ENCODE assay signal across 6 cellular contexts in the genomic region with DNA sequence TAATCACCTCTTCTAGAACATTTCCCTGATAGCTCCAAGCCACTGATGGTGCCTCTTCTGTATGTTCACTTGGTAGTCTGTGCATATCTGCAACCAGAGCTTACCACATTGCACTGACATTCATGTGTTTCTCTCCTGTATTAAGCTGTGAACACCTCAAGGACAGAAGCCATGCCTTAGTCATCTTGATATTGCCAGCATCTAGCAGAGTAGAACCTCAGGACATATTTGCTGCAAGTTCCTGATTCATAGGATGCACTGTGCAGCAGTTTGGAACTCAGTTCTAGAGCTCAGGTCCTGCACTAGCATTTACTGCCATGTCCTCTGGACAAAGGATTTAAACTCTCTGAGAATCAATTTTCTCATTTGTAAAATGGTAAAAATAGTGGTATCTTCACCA.
"Had no signal": no experiment of that assay in that cellular context is flagged by ENCODE, and none has a peak within 500 bp of the region (broad histone marks: within the 10 kb centered on the region; RNA-seq: fewer than 3 reads in every experiment).

No MANE protein-coding gene starts in this region.

- H3K36me3 Mint-ChIP-seq: IgD-negative memory B cell had no signal

- DNase-seq: IMR-90, KBM-7 had no signal

- FAIRE-seq: HepG2, HTR-8/SVneo, K562 had no signal

- H3K4me1 Mint-ChIP-seq: IgD-negative memory B cell had no signal

- H3K27me3 Mint-ChIP-seq: IgD-negative memory B cell had no signal

- H3K4me3 Mint-ChIP-seq: IgD-negative memory B cell had no signal
